In the genomic region with DNA sequence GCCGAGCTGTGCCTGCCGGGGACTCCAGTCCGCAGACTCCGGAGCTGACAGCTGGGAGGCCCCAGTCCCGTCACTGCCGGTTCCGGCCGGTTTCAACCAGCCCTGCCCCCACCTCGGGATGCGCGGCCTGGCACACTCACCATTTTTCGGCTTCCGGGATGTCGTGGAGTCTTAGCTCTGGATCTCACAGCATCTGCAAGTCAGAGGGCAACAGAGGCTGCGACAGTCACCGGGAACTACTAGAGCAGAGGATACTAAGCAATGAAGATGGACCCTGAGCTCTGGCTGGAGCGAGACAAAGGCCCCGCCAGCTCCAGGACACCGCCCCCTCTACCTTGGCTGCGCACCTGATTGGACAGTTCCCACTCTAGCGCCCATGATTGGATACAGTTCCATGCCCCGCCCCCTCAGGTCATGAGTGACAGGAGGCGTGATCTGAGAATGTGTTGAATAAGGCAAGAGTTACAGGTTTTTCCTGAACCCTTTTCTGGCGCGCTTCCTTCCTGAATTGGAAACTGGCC, we compare ENCODE assay signal across 8 cellular contexts. TPM values are rescaled to one million over a fixed set of nuclear protein-coding genes. Genes with fewer than 3 reads are reported as not detected.
A peak's percentile ranks its signal among the peaks of the same experiment; 100 is the strongest.
DNase-seq lines count a peak whose midpoint lies in the region; ATAC-seq and TF ChIP-seq lines count a peak whose summit lies in the region.

A gene (minus strand): TSS at position 303 of the 521 bp plus-strand sequence. CDS start 160 bp downstream, at position 143.

- DNase-seq in NCI-H2107 (lab: John Stamatoyannopoulos, UW) (peak; percentile 81), colonic mucosa (peak; percentile 96), kidney glomerular epithelial cell (lab: John Stamatoyannopoulos, UW) (peak; percentile 91), OCI-M2 (lab: John Stamatoyannopoulos, UW; ENCODE audit: unreplicated experiment) (no peak)
- DNase-seq in activated CD4-positive, alpha-beta T cell treated with anti-CD3 and anti-CD28 coated beads for 36 hours = peak; percentile 98
- DNase-seq in stimulated activated CD4-positive, alpha-beta T cell treated with anti-CD3 and anti-CD28 coated beads, Interleukin-15, amount 100 ng/mL, for 24 hours = peak; percentile 97

- H3K27me3 ChIP-seq in colonic mucosa = no peaks in the 10 kb centered on the region

- H3K27me3 Mint-ChIP-seq in activated CD4-positive, alpha-beta T cell treated with anti-CD3 and anti-CD28 coated beads for 36 hours = peaks cover 5% of the 10 kb centered on the region

- peak within 1 kb of the TSS; percentile 60 to 61 for H3K9ac ChIP-seq in colonic mucosa (ENCODE audit: low read depth in 2 of 2, low read length in 2 of 2)

- peak within 1 kb of the TSS; percentile 94 for H3K4me3 Mint-ChIP-seq in activated CD4-positive, alpha-beta T cell treated with anti-CD3 and anti-CD28 coated beads for 36 hours

- H3K4me1 ChIP-seq in colonic mucosa = no peaks in the 10 kb centered on the region

- TF ChIP-seq CTCF in colonic mucosa (IDR thresholded peaks at IDR 0.05) = no peak

- no peaks in the 10 kb centered on the region for H3K36me3 ChIP-seq in colonic mucosa

- intact Hi-C loops in activated CD4-positive, alpha-beta T cell treated with anti-CD3 and anti-CD28 coated beads for 36 hours (cut with DNase I, micrococcal nuclease) = loop anchor here (1.0 to 10.0 kb wide), 12 partner anchors 13 to 1466 kb away; a partner anchor contains a TSS
- intact Hi-C loops in colonic mucosa (cut with DNase I) = no loop called here

- ATAC-seq in GM18499 (IDR thresholded peaks at IDR 0.05; ENCODE audit: insufficient read depth, unreplicated experiment) (peak; percentile 94), HG02885 (IDR thresholded peaks at IDR 0.05; ENCODE audit: poor library complexity, unreplicated experiment) (peak; percentile 71)
- peak; percentile 100 for ATAC-seq in activated CD4-positive, alpha-beta T cell treated with anti-CD3 and anti-CD28 coated beads for 36 hours

- H3K4me1 Mint-ChIP-seq in activated CD4-positive, alpha-beta T cell treated with anti-CD3 and anti-CD28 coated beads for 36 hours = peaks cover 16% of the 10 kb centered on the region

- H3K4me3 ChIP-seq in colonic mucosa = peak within 1 kb of the TSS; percentile 91

- H3K36me3 Mint-ChIP-seq in activated CD4-positive, alpha-beta T cell treated with anti-CD3 and anti-CD28 coated beads for 36 hours (ENCODE audit: low read depth) = peaks cover 3% of the 10 kb centered on the region

- peak within 1 kb of the TSS; percentile 94 for H3K27ac Mint-ChIP-seq in activated CD4-positive, alpha-beta T cell treated with anti-CD3 and anti-CD28 coated beads for 36 hours

- no peak within 1 kb of the TSS for H3K27ac ChIP-seq in colonic mucosa

- CTCF ChIA-PET in activated CD4-positive, alpha-beta T cell treated with anti-CD3 and anti-CD28 coated beads for 36 hours (lab: Charles Lee) = interaction anchor here (0.5 to 1.7 kb wide), 6 partner anchors 13 to 389 kb away, joined by 3 to 5 read pairs (median 3); no protein-coding TSS in a partner anchor

- POLR2A ChIA-PET in activated CD4-positive, alpha-beta T cell treated with anti-CD3 and anti-CD28 coated beads for 36 hours (lab: Charles Lee) = interaction anchor here (0.6 to 1.7 kb wide), 7 partner anchors 13 to 885 kb away, joined by 3 to 16 read pairs (median 7); a partner anchor contains a TSS

- no peaks in the 10 kb centered on the region for H3K9me3 Mint-ChIP-seq in activated CD4-positive, alpha-beta T cell treated with anti-CD3 and anti-CD28 coated beads for 36 hours (ENCODE audit: low read depth)

- no peaks in the 10 kb centered on the region for H3K9me3 ChIP-seq in colonic mucosa

RNA-seq across cellular contexts. Expression of the gene that starts here (rescaled TPM):
- 1 to 10 TPM; 6.0 to 7.5 TPM for total RNA-seq in activated CD4-positive, alpha-beta T cell treated with anti-CD3 and anti-CD28 coated beads for 36 hours
- total RNA-seq in colonic mucosa = 1 to 10 TPM; 1.7 to 5.5 TPM
